ENCODE assay signal across 20 cellular contexts in genomic region chr1:42576935-42577334, GRCh38.
"Had no signal": no experiment of that assay in that cellular context is flagged by ENCODE, and none has a peak within 500 bp of the region (broad histone marks: within the 10 kb centered on the region; RNA-seq: fewer than 3 reads in every experiment).

No MANE protein-coding gene starts in this region.

- H3K36me3 ChIP-seq: SJCRH30 had no signal

- H3K27ac ChIP-seq: SJCRH30 had no signal

- H3K9me3 ChIP-seq: SJCRH30 had no signal

- DNase-seq: KBM-7, MV-4-11, NCI-H1048, NCI-H1105, NCI-H1417, NCI-H1436 treated with DMSO at 0.1 percent for 48 hours, NCI-H1694, NCI-H187 treated with DMSO at 0.1 percent for 48 hours, NCI-H2029 treated with DMSO at 0.1 percent for 48 hours, NCI-H2171 treated with DMSO at 0.1 percent for 48 hours, NCI-H345, NCI-H446 treated with DMSO at 0.1 percent for 48 hours, NCI-H524 treated with DMSO at 0.1 percent for 48 hours, NCI-H69, NCI-H774, PC-3, SHP77 treated with DMSO at 0.1 percent for 48 hours, SJCRH30 had no signal

- H3K4me3 ChIP-seq: SJCRH30 had no signal

- H3K4me1 ChIP-seq: SJCRH30 had no signal

- ATAC-seq: Panc1, PC-3, Right ventricle myocardium inferior had no signal
